ENCODE assay signal across 1 cellular context in the genomic region with DNA sequence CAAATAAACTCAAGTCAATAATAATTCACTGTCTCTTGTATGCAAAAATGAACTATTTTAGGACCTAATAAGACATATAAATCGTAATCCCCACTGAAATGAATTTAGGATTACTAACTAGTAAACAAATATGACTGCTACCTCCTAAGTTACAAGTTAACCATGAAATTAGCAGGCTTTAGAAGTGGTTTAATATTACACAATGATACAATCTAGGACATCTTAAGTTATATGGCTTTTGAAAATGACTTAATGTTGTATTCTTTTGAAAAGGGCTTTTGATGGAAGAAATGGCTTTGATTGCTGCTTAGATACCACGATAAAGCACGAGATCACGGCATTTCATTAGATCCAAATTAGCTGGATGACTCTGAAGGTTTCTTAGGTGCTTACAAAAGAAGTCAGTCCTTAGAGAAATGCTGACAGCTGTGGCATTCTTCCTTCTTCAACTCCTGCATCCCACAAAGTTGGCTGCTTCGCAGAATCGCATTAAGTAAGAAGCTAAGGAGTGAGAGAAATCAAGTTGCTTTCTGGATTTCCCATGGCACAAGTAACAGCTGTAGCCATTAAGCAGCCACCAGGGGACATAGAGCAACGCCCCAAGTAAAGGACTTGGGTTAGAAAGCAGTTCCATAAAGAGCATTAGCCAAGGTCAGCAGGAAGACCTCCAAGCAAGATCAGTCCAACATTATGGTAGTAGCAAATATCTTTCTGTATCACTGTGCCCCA.
TF ChIP-seq lines count a peak whose summit lies in the region.

No MANE protein-coding gene starts in this region.

TF ChIP-seq in WTC11, 78 proteins besides CTCF, POLR2A, EP300 and RAD21 (continued from another document):
- TF ChIP-seq, protein P1, sequence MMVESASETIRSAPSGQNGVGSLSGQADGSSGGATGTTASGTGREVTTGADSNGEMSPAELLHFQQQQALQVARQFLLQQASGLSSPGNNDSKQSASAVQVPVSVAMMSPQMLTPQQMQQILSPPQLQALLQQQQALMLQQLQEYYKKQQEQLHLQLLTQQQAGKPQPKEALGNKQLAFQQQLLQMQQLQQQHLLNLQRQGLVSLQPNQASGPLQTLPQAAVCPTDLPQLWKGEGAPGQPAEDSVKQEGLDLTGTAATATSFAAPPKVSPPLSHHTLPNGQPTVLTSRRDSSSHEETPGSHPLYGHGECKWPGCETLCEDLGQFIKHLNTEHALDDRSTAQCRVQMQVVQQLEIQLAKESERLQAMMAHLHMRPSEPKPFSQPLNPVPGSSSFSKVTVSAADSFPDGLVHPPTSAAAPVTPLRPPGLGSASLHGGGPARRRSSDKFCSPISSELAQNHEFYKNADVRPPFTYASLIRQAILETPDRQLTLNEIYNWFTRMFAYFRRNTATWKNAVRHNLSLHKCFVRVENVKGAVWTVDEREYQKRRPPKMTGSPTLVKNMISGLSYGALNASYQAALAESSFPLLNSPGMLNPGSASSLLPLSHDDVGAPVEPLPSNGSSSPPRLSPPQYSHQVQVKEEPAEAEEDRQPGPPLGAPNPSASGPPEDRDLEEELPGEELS (CRISPR knock-in tag; IDR thresholded peaks at IDR 0.05), result no peak
- TF ChIP-seq, protein P2, sequence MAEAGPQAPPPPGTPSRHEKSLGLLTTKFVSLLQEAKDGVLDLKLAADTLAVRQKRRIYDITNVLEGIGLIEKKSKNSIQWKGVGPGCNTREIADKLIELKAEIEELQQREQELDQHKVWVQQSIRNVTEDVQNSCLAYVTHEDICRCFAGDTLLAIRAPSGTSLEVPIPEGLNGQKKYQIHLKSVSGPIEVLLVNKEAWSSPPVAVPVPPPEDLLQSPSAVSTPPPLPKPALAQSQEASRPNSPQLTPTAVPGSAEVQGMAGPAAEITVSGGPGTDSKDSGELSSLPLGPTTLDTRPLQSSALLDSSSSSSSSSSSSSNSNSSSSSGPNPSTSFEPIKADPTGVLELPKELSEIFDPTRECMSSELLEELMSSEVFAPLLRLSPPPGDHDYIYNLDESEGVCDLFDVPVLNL (CRISPR knock-in tag; IDR thresholded peaks at IDR 0.05; ENCODE audit: borderline replicate concordance, low read depth), result no peak
- TF ChIP-seq, protein P3, sequence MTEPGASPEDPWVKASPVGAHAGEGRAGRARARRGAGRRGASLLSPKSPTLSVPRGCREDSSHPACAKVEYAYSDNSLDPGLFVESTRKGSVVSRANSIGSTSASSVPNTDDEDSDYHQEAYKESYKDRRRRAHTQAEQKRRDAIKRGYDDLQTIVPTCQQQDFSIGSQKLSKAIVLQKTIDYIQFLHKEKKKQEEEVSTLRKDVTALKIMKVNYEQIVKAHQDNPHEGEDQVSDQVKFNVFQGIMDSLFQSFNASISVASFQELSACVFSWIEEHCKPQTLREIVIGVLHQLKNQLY (CRISPR knock-in tag; IDR thresholded peaks at IDR 0.05), result no peak
- TF ChIP-seq, protein P4, sequence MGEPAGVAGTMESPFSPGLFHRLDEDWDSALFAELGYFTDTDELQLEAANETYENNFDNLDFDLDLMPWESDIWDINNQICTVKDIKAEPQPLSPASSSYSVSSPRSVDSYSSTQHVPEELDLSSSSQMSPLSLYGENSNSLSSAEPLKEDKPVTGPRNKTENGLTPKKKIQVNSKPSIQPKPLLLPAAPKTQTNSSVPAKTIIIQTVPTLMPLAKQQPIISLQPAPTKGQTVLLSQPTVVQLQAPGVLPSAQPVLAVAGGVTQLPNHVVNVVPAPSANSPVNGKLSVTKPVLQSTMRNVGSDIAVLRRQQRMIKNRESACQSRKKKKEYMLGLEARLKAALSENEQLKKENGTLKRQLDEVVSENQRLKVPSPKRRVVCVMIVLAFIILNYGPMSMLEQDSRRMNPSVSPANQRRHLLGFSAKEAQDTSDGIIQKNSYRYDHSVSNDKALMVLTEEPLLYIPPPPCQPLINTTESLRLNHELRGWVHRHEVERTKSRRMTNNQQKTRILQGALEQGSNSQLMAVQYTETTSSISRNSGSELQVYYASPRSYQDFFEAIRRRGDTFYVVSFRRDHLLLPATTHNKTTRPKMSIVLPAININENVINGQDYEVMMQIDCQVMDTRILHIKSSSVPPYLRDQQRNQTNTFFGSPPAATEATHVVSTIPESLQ (CRISPR knock-in tag; IDR thresholded peaks at IDR 0.05), result no peak
- TF ChIP-seq ZNF396 (CRISPR knock-in tag; IDR thresholded peaks at IDR 0.05; ENCODE audit: borderline replicate concordance), result no peak
- TF ChIP-seq, protein P5, sequence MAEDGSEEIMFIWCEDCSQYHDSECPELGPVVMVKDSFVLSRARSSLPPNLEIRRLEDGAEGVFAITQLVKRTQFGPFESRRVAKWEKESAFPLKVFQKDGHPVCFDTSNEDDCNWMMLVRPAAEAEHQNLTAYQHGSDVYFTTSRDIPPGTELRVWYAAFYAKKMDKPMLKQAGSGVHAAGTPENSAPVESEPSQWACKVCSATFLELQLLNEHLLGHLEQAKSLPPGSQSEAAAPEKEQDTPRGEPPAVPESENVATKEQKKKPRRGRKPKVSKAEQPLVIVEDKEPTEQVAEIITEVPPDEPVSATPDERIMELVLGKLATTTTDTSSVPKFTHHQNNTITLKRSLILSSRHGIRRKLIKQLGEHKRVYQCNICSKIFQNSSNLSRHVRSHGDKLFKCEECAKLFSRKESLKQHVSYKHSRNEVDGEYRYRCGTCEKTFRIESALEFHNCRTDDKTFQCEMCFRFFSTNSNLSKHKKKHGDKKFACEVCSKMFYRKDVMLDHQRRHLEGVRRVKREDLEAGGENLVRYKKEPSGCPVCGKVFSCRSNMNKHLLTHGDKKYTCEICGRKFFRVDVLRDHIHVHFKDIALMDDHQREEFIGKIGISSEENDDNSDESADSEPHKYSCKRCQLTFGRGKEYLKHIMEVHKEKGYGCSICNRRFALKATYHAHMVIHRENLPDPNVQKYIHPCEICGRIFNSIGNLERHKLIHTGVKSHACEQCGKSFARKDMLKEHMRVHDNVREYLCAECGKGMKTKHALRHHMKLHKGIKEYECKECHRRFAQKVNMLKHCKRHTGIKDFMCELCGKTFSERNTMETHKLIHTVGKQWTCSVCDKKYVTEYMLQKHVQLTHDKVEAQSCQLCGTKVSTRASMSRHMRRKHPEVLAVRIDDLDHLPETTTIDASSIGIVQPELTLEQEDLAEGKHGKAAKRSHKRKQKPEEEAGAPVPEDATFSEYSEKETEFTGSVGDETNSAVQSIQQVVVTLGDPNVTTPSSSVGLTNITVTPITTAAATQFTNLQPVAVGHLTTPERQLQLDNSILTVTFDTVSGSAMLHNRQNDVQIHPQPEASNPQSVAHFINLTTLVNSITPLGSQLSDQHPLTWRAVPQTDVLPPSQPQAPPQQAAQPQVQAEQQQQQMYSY (CRISPR knock-in tag; IDR thresholded peaks at IDR 0.05), result no peak
- TF ChIP-seq ZNF671 (CRISPR knock-in tag; IDR thresholded peaks at IDR 0.05), result no peak
- no peak for TF ChIP-seq ZNF121 (CRISPR knock-in tag; IDR thresholded peaks at IDR 0.05)
